Comparison of ENCODE assay signal across 1 cellular context in the genomic region with DNA sequence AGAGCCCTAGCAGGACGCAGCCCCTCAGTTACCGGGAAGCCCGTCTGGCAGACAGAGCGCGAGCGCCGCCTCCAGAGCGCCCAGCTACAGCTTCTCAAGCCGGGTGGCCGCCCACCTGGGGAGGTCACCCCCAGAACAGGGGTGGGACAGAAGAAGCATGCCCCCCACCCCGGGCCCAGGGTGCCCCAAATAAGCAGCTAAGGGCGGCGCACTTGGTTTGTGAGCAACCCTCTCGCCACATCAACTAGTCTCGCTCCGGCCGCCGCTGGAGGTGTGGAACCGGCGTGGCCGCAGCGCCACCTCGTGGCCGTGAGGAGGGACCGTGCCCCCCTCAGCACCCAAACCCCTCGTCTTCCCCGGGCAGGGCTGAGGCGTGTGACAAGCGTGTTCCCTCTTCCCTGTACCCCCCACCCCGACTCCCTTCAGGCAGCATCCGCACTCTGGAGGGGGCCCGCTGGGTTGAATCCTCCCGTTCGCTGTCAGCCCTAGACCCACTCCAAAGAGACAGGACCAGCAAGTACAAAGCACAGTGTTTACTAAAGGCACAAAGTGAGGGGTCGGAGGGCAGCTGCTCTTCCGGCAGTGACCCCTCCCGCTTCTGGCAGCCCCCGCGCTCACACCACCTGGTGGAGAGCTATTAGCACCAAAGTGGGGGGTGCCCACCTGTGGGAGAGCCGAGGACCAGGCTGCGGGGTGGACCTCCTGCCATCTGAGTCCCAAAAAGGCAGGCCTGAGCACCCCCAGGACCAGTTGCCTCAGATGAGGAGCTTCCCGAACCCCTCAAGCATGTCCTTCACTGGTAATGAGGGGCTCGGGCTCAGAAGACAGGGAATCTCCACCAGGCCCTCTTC.
TF ChIP-seq lines count a peak whose summit lies in the region.

No MANE protein-coding gene starts in this region.

TF ChIP-seq in HepG2, 621 proteins besides CTCF, POLR2A, EP300 and RAD21 (continued from another document and continues in another):
- TF ChIP-seq, protein P1, sequence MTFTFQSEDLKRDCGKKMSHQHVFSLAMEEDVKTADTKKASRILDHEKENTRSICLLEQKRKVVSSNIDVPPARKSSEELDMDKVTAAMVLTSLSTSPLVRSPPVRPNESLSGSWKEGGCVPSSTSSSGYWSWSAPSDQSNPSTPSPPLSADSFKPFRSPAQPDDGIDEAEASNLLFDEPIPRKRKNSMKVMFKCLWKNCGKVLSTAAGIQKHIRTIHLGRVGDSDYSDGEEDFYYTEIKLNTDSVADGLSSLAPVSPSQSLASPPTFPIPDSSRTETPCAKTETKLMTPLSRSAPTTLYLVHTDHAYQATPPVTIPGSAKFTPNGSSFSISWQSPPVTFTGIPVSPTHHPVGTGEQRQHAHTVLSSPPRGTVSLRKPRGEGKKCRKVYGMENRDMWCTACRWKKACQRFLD (CRISPR knock-in tag; IDR thresholded peaks at IDR 0.05; ENCODE audit: borderline replicate concordance) = no peak
- TF ChIP-seq BHLHE40 (IDR thresholded peaks at IDR 0.05; ENCODE audit: low read length) (peak; percentile 51), ZNF501 (CRISPR knock-in tag; IDR thresholded peaks at IDR 0.05) (peak; percentile 82), ZNF446 (CRISPR knock-in tag; IDR thresholded peaks at IDR 0.05) (0 out of 2 replicates have a peak, but pooled peaks have one; percentile 44), KLF11 (CRISPR knock-in tag; IDR thresholded peaks at IDR 0.05) (0 out of 2 replicates have a peak, but pooled peaks have one; percentile 34), THAP11 (CRISPR knock-in tag; IDR thresholded peaks at IDR 0.05) (peak; percentile 30; the same call in 1 of the 2 replicates), TBX2 (CRISPR knock-in tag; IDR thresholded peaks at IDR 0.05; ENCODE audit: borderline replicate concordance) (peak; percentile 85), GATAD2A (CRISPR knock-in tag; IDR thresholded peaks at IDR 0.05) (0 out of 2 replicates have a peak, but pooled peaks have one; percentile 39), MBNL3 (CRISPR knock-in tag; conservative IDR thresholded peaks at IDR 0.05) (no peak), TEAD3 (CRISPR knock-in tag; optimal IDR thresholded peaks at IDR 0.05; ENCODE audit: borderline replicate concordance) (peak; percentile 47), ZBTB1 (CRISPR knock-in tag; IDR thresholded peaks at IDR 0.05; ENCODE audit: borderline replicate concordance) (no peak), ZNF350 (CRISPR knock-in tag; IDR thresholded peaks at IDR 0.05; ENCODE audit: borderline replicate concordance, low read depth) (peak; percentile 65; the same call in 1 of the 2 replicates), PCBP1 (IDR thresholded peaks at IDR 0.05; ENCODE audit: borderline replicate concordance, low read depth, low read length) (peak; percentile 82; the same call in 1 of the 2 replicates), PHF21A (CRISPR knock-in tag; IDR thresholded peaks at IDR 0.05) (peak; percentile 46; the same call in 1 of the 2 replicates), ZNF564 (CRISPR knock-in tag; IDR thresholded peaks at IDR 0.05) (0 out of 2 replicates have a peak, but pooled peaks have one; percentile 61), TARDBP (CRISPR knock-in tag; IDR thresholded peaks at IDR 0.05) (peak; percentile 40; the same call in 1 of the 2 replicates), CBX1 (IDR thresholded peaks at IDR 0.05; ENCODE audit: low read depth) (peak; percentile 31), ZNF30 (CRISPR knock-in tag; IDR thresholded peaks at IDR 0.05) (0 out of 2 replicates have a peak, but pooled peaks have one; percentile 40), NCOA1 (CRISPR knock-in tag; IDR thresholded peaks at IDR 0.05) (peak; percentile 64), NCOA5 (CRISPR knock-in tag; IDR thresholded peaks at IDR 0.05) (no peak), ZZZ3 (CRISPR knock-in tag; IDR thresholded peaks at IDR 0.05; ENCODE audit: borderline replicate concordance) (no peak), GATAD1 (CRISPR knock-in tag; IDR thresholded peaks at IDR 0.05) (peak; percentile 65), ZFP36L2 (CRISPR knock-in tag; IDR thresholded peaks at IDR 0.05) (no peak), ZNF547 (CRISPR knock-in tag; IDR thresholded peaks at IDR 0.05) (peak; percentile 44; the same call in 1 of the 2 replicates)
- TF ChIP-seq, protein P2, sequence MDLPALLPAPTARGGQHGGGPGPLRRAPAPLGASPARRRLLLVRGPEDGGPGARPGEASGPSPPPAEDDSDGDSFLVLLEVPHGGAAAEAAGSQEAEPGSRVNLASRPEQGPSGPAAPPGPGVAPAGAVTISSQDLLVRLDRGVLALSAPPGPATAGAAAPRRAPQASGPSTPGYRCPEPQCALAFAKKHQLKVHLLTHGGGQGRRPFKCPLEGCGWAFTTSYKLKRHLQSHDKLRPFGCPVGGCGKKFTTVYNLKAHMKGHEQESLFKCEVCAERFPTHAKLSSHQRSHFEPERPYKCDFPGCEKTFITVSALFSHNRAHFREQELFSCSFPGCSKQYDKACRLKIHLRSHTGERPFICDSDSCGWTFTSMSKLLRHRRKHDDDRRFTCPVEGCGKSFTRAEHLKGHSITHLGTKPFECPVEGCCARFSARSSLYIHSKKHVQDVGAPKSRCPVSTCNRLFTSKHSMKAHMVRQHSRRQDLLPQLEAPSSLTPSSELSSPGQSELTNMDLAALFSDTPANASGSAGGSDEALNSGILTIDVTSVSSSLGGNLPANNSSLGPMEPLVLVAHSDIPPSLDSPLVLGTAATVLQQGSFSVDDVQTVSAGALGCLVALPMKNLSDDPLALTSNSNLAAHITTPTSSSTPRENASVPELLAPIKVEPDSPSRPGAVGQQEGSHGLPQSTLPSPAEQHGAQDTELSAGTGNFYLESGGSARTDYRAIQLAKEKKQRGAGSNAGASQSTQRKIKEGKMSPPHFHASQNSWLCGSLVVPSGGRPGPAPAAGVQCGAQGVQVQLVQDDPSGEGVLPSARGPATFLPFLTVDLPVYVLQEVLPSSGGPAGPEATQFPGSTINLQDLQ (CRISPR knock-in tag; IDR thresholded peaks at IDR 0.05) = peak; percentile 75; the same call in 1 of the 2 replicates
- TF ChIP-seq, protein P3, sequence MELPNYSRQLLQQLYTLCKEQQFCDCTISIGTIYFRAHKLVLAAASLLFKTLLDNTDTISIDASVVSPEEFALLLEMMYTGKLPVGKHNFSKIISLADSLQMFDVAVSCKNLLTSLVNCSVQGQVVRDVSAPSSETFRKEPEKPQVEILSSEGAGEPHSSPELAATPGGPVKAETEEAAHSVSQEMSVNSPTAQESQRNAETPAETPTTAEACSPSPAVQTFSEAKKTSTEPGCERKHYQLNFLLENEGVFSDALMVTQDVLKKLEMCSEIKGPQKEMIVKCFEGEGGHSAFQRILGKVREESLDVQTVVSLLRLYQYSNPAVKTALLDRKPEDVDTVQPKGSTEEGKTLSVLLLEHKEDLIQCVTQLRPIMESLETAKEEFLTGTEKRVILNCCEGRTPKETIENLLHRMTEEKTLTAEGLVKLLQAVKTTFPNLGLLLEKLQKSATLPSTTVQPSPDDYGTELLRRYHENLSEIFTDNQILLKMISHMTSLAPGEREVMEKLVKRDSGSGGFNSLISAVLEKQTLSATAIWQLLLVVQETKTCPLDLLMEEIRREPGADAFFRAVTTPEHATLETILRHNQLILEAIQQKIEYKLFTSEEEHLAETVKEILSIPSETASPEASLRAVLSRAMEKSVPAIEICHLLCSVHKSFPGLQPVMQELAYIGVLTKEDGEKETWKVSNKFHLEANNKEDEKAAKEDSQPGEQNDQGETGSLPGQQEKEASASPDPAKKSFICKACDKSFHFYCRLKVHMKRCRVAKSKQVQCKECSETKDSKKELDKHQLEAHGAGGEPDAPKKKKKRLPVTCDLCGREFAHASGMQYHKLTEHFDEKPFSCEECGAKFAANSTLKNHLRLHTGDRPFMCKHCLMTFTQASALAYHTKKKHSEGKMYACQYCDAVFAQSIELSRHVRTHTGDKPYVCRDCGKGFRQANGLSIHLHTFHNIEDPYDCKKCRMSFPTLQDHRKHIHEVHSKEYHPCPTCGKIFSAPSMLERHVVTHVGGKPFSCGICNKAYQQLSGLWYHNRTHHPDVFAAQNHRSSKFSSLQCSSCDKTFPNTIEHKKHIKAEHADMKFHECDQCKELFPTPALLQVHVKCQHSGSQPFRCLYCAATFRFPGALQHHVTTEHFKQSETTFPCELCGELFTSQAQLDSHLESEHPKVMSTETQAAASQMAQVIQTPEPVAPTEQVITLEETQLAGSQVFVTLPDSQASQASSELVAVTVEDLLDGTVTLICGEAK (IDR thresholded peaks at IDR 0.05) = no peak
- TF ChIP-seq, protein P3 (CRISPR knock-in tag; IDR thresholded peaks at IDR 0.05) = peak; percentile 66; the same call in 1 of the 2 replicates
- TF ChIP-seq, protein P4, sequence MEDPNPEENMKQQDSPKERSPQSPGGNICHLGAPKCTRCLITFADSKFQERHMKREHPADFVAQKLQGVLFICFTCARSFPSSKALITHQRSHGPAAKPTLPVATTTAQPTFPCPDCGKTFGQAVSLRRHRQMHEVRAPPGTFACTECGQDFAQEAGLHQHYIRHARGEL (CRISPR knock-in tag; IDR thresholded peaks at IDR 0.05) = 0 out of 2 replicates have a peak, but pooled peaks have one; percentile 45
- TF ChIP-seq, protein P5, sequence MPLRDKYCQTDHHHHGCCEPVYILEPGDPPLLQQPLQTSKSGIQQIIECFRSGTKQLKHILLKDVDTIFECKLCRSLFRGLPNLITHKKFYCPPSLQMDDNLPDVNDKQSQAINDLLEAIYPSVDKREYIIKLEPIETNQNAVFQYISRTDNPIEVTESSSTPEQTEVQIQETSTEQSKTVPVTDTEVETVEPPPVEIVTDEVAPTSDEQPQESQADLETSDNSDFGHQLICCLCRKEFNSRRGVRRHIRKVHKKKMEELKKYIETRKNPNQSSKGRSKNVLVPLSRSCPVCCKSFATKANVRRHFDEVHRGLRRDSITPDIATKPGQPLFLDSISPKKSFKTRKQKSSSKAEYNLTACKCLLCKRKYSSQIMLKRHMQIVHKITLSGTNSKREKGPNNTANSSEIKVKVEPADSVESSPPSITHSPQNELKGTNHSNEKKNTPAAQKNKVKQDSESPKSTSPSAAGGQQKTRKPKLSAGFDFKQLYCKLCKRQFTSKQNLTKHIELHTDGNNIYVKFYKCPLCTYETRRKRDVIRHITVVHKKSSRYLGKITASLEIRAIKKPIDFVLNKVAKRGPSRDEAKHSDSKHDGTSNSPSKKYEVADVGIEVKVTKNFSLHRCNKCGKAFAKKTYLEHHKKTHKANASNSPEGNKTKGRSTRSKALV (CRISPR knock-in tag; IDR thresholded peaks at IDR 0.05) = no peak
- TF ChIP-seq, protein P6, sequence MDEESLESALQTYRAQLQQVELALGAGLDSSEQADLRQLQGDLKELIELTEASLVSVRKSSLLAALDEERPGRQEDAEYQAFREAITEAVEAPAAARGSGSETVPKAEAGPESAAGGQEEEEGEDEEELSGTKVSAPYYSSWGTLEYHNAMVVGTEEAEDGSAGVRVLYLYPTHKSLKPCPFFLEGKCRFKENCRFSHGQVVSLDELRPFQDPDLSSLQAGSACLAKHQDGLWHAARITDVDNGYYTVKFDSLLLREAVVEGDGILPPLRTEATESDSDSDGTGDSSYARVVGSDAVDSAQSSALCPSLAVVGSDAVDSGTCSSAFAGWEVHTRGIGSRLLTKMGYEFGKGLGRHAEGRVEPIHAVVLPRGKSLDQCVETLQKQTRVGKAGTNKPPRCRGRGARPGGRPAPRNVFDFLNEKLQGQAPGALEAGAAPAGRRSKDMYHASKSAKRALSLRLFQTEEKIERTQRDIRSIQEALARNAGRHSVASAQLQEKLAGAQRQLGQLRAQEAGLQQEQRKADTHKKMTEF (CRISPR knock-in tag; IDR thresholded peaks at IDR 0.05) = peak; percentile 55; the same call in 1 of the 2 replicates
- TF ChIP-seq, protein P7, sequence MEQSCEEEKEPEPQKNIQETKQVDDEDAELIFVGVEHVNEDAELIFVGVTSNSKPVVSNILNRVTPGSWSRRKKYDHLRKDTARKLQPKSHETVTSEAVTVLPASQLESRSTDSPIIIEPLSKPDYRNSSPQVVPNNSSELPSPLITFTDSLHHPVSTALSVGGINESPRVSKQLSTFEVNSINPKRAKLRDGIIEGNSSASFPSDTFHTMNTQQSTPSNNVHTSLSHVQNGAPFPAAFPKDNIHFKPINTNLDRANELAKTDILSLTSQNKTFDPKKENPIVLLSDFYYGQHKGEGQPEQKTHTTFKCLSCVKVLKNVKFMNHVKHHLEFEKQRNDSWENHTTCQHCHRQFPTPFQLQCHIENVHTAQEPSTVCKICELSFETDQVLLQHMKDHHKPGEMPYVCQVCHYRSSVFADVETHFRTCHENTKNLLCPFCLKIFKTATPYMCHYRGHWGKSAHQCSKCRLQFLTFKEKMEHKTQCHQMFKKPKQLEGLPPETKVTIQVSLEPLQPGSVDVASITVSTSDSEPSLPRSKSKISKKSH (CRISPR knock-in tag; IDR thresholded peaks at IDR 0.05; ENCODE audit: borderline replicate concordance) = peak; percentile 39; the same call in 1 of the 2 replicates
